1 cellular context compared by ENCODE assay signal in the genomic region with DNA sequence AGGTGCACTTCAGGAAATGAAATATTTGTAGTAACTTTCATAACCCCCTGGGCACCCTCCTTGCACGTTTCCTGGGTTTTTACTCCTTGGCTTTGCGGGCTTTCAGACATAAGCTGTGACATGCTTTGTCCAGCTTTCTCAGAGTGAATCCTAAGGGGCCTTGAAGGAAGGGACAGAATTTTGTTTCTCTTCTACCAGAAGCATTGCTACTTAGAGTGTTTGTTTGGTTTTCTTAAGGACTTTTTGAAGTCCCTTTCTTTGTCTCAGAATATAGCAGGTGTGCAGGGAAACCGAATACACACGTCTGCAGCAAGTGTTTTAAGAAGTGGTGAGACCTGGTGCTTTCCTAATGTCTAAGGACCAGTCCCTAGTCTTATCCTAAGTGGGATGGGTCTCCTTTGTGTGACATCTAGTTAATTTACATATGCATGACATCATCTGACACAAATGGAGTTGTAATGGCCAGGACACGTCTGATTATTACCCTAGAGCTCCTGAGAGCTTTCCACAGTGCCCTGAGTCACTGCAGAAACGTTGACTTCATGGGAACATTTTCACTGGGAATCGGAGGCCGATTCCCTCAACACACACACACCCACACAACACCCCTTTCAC.
TF ChIP-seq lines count a peak whose summit lies in the region.

No MANE protein-coding gene starts in this region.

TF ChIP-seq in HEK293, 187 proteins besides CTCF, POLR2A, EP300 and RAD21 (continued from another document):
- TF ChIP-seq, protein P1, sequence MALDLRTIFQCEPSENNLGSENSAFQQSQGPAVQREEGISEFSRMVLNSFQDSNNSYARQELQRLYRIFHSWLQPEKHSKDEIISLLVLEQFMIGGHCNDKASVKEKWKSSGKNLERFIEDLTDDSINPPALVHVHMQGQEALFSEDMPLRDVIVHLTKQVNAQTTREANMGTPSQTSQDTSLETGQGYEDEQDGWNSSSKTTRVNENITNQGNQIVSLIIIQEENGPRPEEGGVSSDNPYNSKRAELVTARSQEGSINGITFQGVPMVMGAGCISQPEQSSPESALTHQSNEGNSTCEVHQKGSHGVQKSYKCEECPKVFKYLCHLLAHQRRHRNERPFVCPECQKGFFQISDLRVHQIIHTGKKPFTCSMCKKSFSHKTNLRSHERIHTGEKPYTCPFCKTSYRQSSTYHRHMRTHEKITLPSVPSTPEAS (tag by site-specific recombination; IDR thresholded peaks at IDR 0.05) = no peak
- TF ChIP-seq BCL11A (tag by site-specific recombination; IDR thresholded peaks at IDR 0.05; ENCODE audit: low read depth) (0 out of 2 replicates have a peak, but pooled peaks have one; percentile 15), ZNF701 (tag by site-specific recombination; IDR thresholded peaks at IDR 0.05) (no peak), ZBTB48 (tag by site-specific recombination; IDR thresholded peaks at IDR 0.05) (peak; percentile 61; the same call in 1 of the 2 replicates), PRDM1 (tag by site-specific recombination; IDR thresholded peaks at IDR 0.05) (peak; percentile 42; the same call in 1 of the 2 replicates), ZNF335 (tag by site-specific recombination; conservative IDR thresholded peaks at IDR 0.05) (peak; percentile 71), WT1 (tag by site-specific recombination; IDR thresholded peaks at IDR 0.05) (no peak), ZNF629 (tag by site-specific recombination; IDR thresholded peaks at IDR 0.05) (peak; percentile 92), ZNF366 (tag by site-specific recombination; conservative IDR thresholded peaks at IDR 0.05) (peak; percentile 36; the same call in 1 of the 2 replicates)
